Comparison of ENCODE assay signal across 9 cellular contexts in genomic region chr12:101671839-101672238, GRCh38. TPM values are rescaled to one million over a fixed set of nuclear protein-coding genes. Genes with fewer than 3 reads are reported as not detected.
DNase-seq lines count a peak whose midpoint lies in the region; ATAC-seq, FAIRE-seq and TF ChIP-seq lines count a peak whose summit lies in the region.
"Had no signal": no experiment of that assay in that cellular context is flagged by ENCODE, and none has a peak within 500 bp of the region (broad histone marks: within the 10 kb centered on the region; RNA-seq: fewer than 3 reads in every experiment).

No MANE protein-coding gene starts in this region.

- ATAC-seq in GM18502 (IDR thresholded peaks at IDR 0.05; ENCODE audit: poor library complexity, unreplicated experiment): peak; percentile 19
- peak; percentile 10 for ATAC-seq in HG03108 (IDR thresholded peaks at IDR 0.05; ENCODE audit: unreplicated experiment)
- ATAC-seq in GM12878: peak; percentile 10; the same call in 1 of the 3 replicates
- no peak for ATAC-seq in HG02798 (IDR thresholded peaks at IDR 0.05; ENCODE audit: poor library complexity, unreplicated experiment)

- H2AFZ ChIP-seq in GM12878 (ENCODE audit: control insufficient read depth, low read depth, low read length): no peak overlapping the region

- RAD21 ChIA-PET in GM12878 (lab: Charles Lee; ENCODE audit: unreplicated experiment): no interaction called here

- H3K79me2 ChIP-seq in GM12878 (ENCODE audit: control insufficient read depth, insufficient read depth, low read length): no peaks in the 10 kb centered on the region

- no peaks in the 10 kb centered on the region for H3K36me3 ChIP-seq in GM12878 (ENCODE audit: control insufficient read depth in 2 of 2, insufficient read depth in 2 of 2, low read length in 1 of 2)

- H3K9me3 ChIP-seq in GM12878 (replicated peaks; ENCODE audit: control insufficient read depth, insufficient read depth, low read length): no peaks in the 10 kb centered on the region

- no peak overlapping the region for H3K9ac ChIP-seq in GM12878 (ENCODE audit: control insufficient read depth, insufficient read depth, low read length)

- peaks cover 3% of the 10 kb centered on the region; the same call in 1 of the 2 replicates for H3K4me1 ChIP-seq in GM12878 (ENCODE audit: control insufficient read depth, insufficient read depth, low read length)

- no peak for TF ChIP-seq RAD21 in GM12878 (IDR thresholded peaks at IDR 0.05; ENCODE audit: insufficient read depth, low read depth, low read length)

- intact Hi-C loops in GM12878 (cut with micrococcal nuclease; ENCODE audit: unreplicated experiment): no loop called here

- POLR2A ChIA-PET in GM12878 (lab: Charles Lee): no interaction called here

- in situ Hi-C loops in GM12878 (cut with MboI): no loop called here

- H3K27me3 ChIP-seq in GM12878 (replicated peaks in 1 of 2; ENCODE audit: control insufficient read depth in 2 of 2, insufficient read depth in 2 of 2, low read length in 1 of 2): no peaks in the 10 kb centered on the region; a peak in 1 of 4 replicates

- H3K4me3 ChIP-seq in GM12878: no peak overlapping the region

- WGBS in GM12878 (ENCODE audit: insufficient coverage, insufficient replicate concordance, low lambda C conversion rate, missing lambda C conversion rate): 70% methylated on average over 4 of the region's 4 CpGs

- SMC1A ChIA-PET in GM12878 (lab: Charles Lee; ENCODE audit: uncharacterized antibody, unreplicated experiment): interaction anchor here (1.7 kb wide), 1 partner anchor 24 kb away, joined by 7 read pairs; no protein-coding TSS in a partner anchor

- BruUV-seq in GM12878 (replicated peaks; lab: Mats Ljungman, UMichigan): no TSS peak

- TF ChIP-seq POLR2A in GM12878 (IDR thresholded peaks at IDR 0.05; ENCODE audit: low read depth, low read length): no peak

- FAIRE-seq in GM12878 (lab: Jason Lieb, UNC): peak; percentile 75

- TF ChIP-seq CTCF in GM12878 (IDR thresholded peaks at IDR 0.05 in 2 of 3, conservative IDR thresholded peaks at IDR 0.05 in 1 of 3; ENCODE audit: control insufficient read depth in 2 of 3, extremely low read depth in 1 of 3, insufficient read depth in 1 of 3, low read depth in 3 of 3, low read length in 3 of 3): no peak

- no peak overlapping the region for H3K27ac ChIP-seq in GM12878 (ENCODE audit: control insufficient read depth, insufficient read depth)

- CTCF ChIA-PET in GM12878 (lab: Yijun Ruan, JAX): interaction anchor here (1.1 to 1.5 kb wide), 3 partner anchors 9 to 168 kb away, joined by 3 to 4 read pairs (median 3); no protein-coding TSS in a partner anchor

- H4K20me1 ChIP-seq in GM12878 (ENCODE audit: control insufficient read depth, insufficient read depth): no peaks in the 10 kb centered on the region

- DNase-seq in AML-193 (lab: John Stamatoyannopoulos, UW): peak; percentile 37 to 58
- no peak for DNase-seq in GM12878 (ENCODE audit: low read depth, low spot score)
- DNase-seq in UCSD-AML1 (lab: John Stamatoyannopoulos, UW; ENCODE audit: unreplicated experiment): no peak
- no peak for DNase-seq in H4 (ENCODE audit: low spot score)
- DNase-seq in NCI-H226: no peak
- DNase-seq: NCI-H510A treated with DMSO at 0.1 percent for 48 hours had no signal

- TF ChIP-seq EP300 in GM12878 (IDR thresholded peaks at IDR 0.05; ENCODE audit: borderline replicate concordance in 1 of 2, control insufficient read depth in 1 of 2, low read depth in 2 of 2, low read length in 2 of 2): no peak

- H3K4me2 ChIP-seq in GM12878 (ENCODE audit: control insufficient read depth, insufficient read depth): 0 out of 2 replicates have a peak overlapping the region, but pooled peaks have one; percentile 29

TF ChIP-seq in GM12878, 131 proteins besides CTCF, POLR2A, EP300 and RAD21:
- no peak for TF ChIP-seq PML (IDR thresholded peaks at IDR 0.05; ENCODE audit: low read length)
- TF ChIP-seq NFYA (IDR thresholded peaks at IDR 0.05; ENCODE audit: borderline replicate concordance, low read depth, low read length): no peak
- TF ChIP-seq MYC (IDR thresholded peaks at IDR 0.05; ENCODE audit: insufficient read depth, insufficient read length, insufficient replicate concordance, low read length, severe bottlenecking): no peak
- TF ChIP-seq SREBF2 (IDR thresholded peaks at IDR 0.05; ENCODE audit: low read length): no peak
- no peak for TF ChIP-seq SMAD1 (IDR thresholded peaks at IDR 0.05; ENCODE audit: low read depth, partially characterized antibody)
- TF ChIP-seq KDM1A (IDR thresholded peaks at IDR 0.05; ENCODE audit: borderline replicate concordance): no peak
- TF ChIP-seq RELB (IDR thresholded peaks at IDR 0.05; ENCODE audit: low read depth): no peak
- TF ChIP-seq CBX3 (IDR thresholded peaks at IDR 0.05; ENCODE audit: borderline replicate concordance, low read depth): no peak
- no peak for TF ChIP-seq ZZZ3 (IDR thresholded peaks at IDR 0.05; ENCODE audit: control insufficient read depth, insufficient read length, low read depth)
- no peak for TF ChIP-seq BMI1 (IDR thresholded peaks at IDR 0.05; ENCODE audit: borderline replicate concordance)
- TF ChIP-seq NFIC (IDR thresholded peaks at IDR 0.05; ENCODE audit: low read depth, low read length): no peak
- no peak for TF ChIP-seq GABPA (IDR thresholded peaks at IDR 0.05; ENCODE audit: low read depth)

RNA-seq across cellular contexts. Expression of gene CHPT1, which starts 25.6 kb away (rescaled TPM):
- total RNA-seq in GM12878 (2013; cell fraction: nucleolus; rRNA removed): 5.9 and 11.6 TPM in 2 replicates
- 6.8 and 8.4 TPM in 2 replicates for total RNA-seq in GM12878 (2014; rRNA removed)
- total RNA-seq in GM12878 (2014; rRNA removed; fragmentation: Illumina TruSeq; extraction: Trizol): 3.6 and 4.1 TPM in 2 replicates
- 5.2 and 5.3 TPM in 2 replicates for total RNA-seq in GM12878 (2021)
- 4.5 TPM for polyA plus RNA-seq in GM12878 (2011; ENCODE audit: low read depth)
- polyA plus RNA-seq in GM12878 (2011; rRNA removed): 4.3 and 4.9 TPM in 2 replicates
- 1.8 and 2.3 TPM in 2 replicates for polyA plus RNA-seq in GM12878 (2011; cell fraction: cytosol; rRNA removed)
- 2.6 and 3.1 TPM in 2 replicates for polyA plus RNA-seq in GM12878 (2011; cell fraction: nucleus; rRNA removed)
- polyA plus RNA-seq in GM12878 (2012): 8.0 and 10.0 TPM in 2 replicates
- 2.7 and 3.4 TPM in 2 replicates for polyA plus RNA-seq in GM12878 (2014; fragmentation: Illumina TruSeq; extraction: Trizol)
- polyA plus RNA-seq in GM12878 (2014; fragmentation: Nextera tagmentation; extraction: Ambion mirVana): 1 to 10 TPM in 1 of 2 experiments, under 1 TPM in 1; 0.85 to 1.7 TPM
- 4.3 and 4.5 TPM in 2 replicates for polyA plus RNA-seq in GM12878 (2014; rRNA removed)
- 10 to 100 TPM in 1 of 2 experiments, 1 to 10 TPM in 1; 1.5 to 10.2 TPM for polyA plus RNA-seq in GM12878 (2016; fragmentation: Nextera tagmentation; extraction: Ambion mirVana)
- 1.2 and 2.4 TPM in 2 replicates for polyA minus RNA-seq in GM12878 (2011; rRNA and poly(A)+ RNA removed)
- 0.94 and 3.0 TPM in 2 replicates for polyA minus RNA-seq in GM12878 (2011; cell fraction: cytosol; rRNA and poly(A)+ RNA removed)
- 4.6 and 7.3 TPM in 2 replicates for polyA minus RNA-seq in GM12878 (2011; cell fraction: nucleus; rRNA and poly(A)+ RNA removed)
- total RNA-seq in H4 (2014; rRNA removed; shearing (Covaris generic)): 57.1 and 58.9 TPM in 2 replicates

Comparison
In these comparisons a context has a peak if more than half of its experiments do, and no peak if none do; other contexts are left out.
1. DNase-seq: peak in AML-193 (2 of 2); none in GM12878 (single experiment), UCSD-AML1 (single experiment), H4 (single experiment) and NCI-H226 (single experiment).